Comparison of ENCODE assay signal across 8 cellular contexts in genomic region chr16:23452572-23453337, GRCh38. TPM values are rescaled to one million over a fixed set of nuclear protein-coding genes. Genes with fewer than 3 reads are reported as not detected.
A peak's percentile ranks its signal among the peaks of the same experiment; 100 is the strongest.
DNase-seq lines count a peak whose midpoint lies in the region; ATAC-seq and TF ChIP-seq lines count a peak whose summit lies in the region.

COG7 (minus strand) TSS chr16:23453189; CDS start chr16:23452994, 195 bp downstream.

- TF ChIP-seq CTCF in lower lobe of right lung (IDR thresholded peaks at IDR 0.05), result no peak

- H3K9ac ChIP-seq in BLaER1 treated with 17β-estradiol and CSF1 and Interleukin-3, amounts not matched to agents 10 nM and 100 nM, result peak within 1 kb of the TSS; percentile 79 to 89 (median 85)

- peak within 1 kb of the TSS; percentile 75 to 88 (median 82) for H3K4me3 ChIP-seq in BLaER1 treated with 17β-estradiol and CSF1 and Interleukin-3, amounts not matched to agents 10 nM and 100 nM
- peak within 1 kb of the TSS; percentile 88 for H3K4me3 ChIP-seq in lower lobe of right lung

- peaks cover 15 to 37% (median 25%) of the 10 kb centered on the region in 10 experiments for H3K4me1 ChIP-seq in BLaER1 treated with 17β-estradiol and CSF1 and Interleukin-3, amounts not matched to agents 10 nM and 100 nM
- H3K4me1 ChIP-seq in lower lobe of right lung, result peaks cover 39% of the 10 kb centered on the region

- ATAC-seq in GM19328 (IDR thresholded peaks at IDR 0.05; ENCODE audit: unreplicated experiment) (peak; percentile 77), HG03565 (IDR thresholded peaks at IDR 0.05; ENCODE audit: unreplicated experiment) (peak; percentile 79), lower lobe of right lung (peak; percentile 96 to 98)

- H3K36me3 ChIP-seq in BLaER1 treated with 17β-estradiol and CSF1 and Interleukin-3, amounts not matched to agents 10 nM and 100 nM, result peaks cover 0 to 9% (median 0%) of the 10 kb centered on the region in 11 experiments; a peak in 5 of 22 replicates
- H3K36me3 ChIP-seq in lower lobe of right lung, result no peaks in the 10 kb centered on the region

- H3K27ac ChIP-seq in BLaER1 treated with 17β-estradiol and CSF1 and Interleukin-3, amounts not matched to agents 10 nM and 100 nM, result peak within 1 kb of the TSS; percentile 72 to 86 (median 81)
- H3K27ac ChIP-seq in lower lobe of right lung, result peak within 1 kb of the TSS; percentile 85

- H3K4me2 ChIP-seq in BLaER1 treated with 17β-estradiol and CSF1 and Interleukin-3, amounts not matched to agents 10 nM and 100 nM, result peak within 1 kb of the TSS; percentile 79 to 96 (median 86)

- peaks cover 0 to 33% (median 10%) of the 10 kb centered on the region in 11 experiments; a peak in 13 of 22 replicates for H4K20me1 ChIP-seq in BLaER1 treated with 17β-estradiol and CSF1 and Interleukin-3, amounts not matched to agents 10 nM and 100 nM

- DNase-seq in NOMO-1 (lab: John Stamatoyannopoulos, UW; ENCODE audit: unreplicated experiment in 2 of 2) (peak; percentile 72), lower lobe of right lung (peak; percentile 91)
- peak; percentile 95 for DNase-seq in activated CD8-positive, alpha-beta memory T cell treated with anti-CD3 and anti-CD28 coated beads for 24 hours
- peak; percentile 75 for DNase-seq in effector CD4-positive, alpha-beta T cell
- DNase-seq in stimulated activated CD4-positive, alpha-beta T cell treated with anti-CD3 and anti-CD28 coated beads, Interleukin-4, amount 100 ng/mL, for 48 hours (ENCODE audit: low read depth in 2 of 2), result peak; percentile 79 to 83

- no peaks in the 10 kb centered on the region for H3K9me3 ChIP-seq in BLaER1 treated with 17β-estradiol and CSF1 and Interleukin-3, amounts not matched to agents 10 nM and 100 nM (replicated peaks in 1 of 11)
- H3K9me3 ChIP-seq in lower lobe of right lung, result no peaks in the 10 kb centered on the region

- H3K27me3 ChIP-seq in BLaER1 treated with 17β-estradiol and CSF1 and Interleukin-3, amounts not matched to agents 10 nM and 100 nM, result no peaks in the 10 kb centered on the region
- H3K27me3 ChIP-seq in lower lobe of right lung (ENCODE audit: low read depth), result no peaks in the 10 kb centered on the region

- intact Hi-C loops in lower lobe of right lung (cut with DNase I), result no loop called here

RNA-seq across cellular contexts. Expression of gene COG7, which starts in this region (rescaled TPM):
- total RNA-seq in lower lobe of right lung, result 21.3 TPM

Comparison
In these comparisons a context has a peak if more than half of its experiments do, and no peak if none do; other contexts are left out.
1. Peak in every context shown above with its lines: DNase-seq, ATAC-seq, H3K4me3 ChIP-seq and H3K27ac ChIP-seq.